Comparison of ENCODE assay signal across 18 cellular contexts in the genomic region with DNA sequence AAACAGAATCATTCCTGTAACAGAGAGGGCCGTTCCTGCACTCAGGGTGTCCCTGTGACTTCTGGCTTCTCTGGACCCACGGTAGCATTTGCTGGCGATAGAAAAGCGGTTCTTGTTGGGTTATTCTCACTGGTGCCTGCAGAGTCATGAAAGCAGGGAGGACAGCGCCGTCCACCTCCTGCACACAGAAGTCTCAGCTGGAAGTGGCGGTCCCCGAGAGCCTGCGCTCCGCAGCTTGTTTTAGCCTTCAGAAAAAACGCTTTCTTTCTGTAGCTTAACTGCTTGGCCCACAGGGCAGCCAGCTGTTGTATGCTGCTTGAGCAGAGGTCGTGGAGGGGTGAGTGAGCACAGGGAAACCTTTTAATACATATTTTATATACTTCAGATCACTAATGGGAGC.
"Had no signal": no experiment of that assay in that cellular context is flagged by ENCODE, and none has a peak within 500 bp of the region (broad histone marks: within the 10 kb centered on the region; RNA-seq: fewer than 3 reads in every experiment).

No MANE protein-coding gene starts in this region.

- H3K27me3 Mint-ChIP-seq: activated naive CD8-positive, alpha-beta T cell treated with anti-CD3 and anti-CD28 coated beads, Interleukin-2, amount 50 U/mL, for 24 hours; stimulated activated naive CD8-positive, alpha-beta T cell treated with anti-CD3 and anti-CD28 coated beads, Interleukin-15, Interleukin-2, amounts not matched to agents 100 ng/mL and 50 ng/mL, for 24 hours had no signal

- DNase-seq: activated naive CD4-positive, alpha-beta T cell treated with anti-CD3 and anti-CD28 coated beads for 36 hours; activated naive CD8-positive, alpha-beta T cell treated with anti-CD3 and anti-CD28 coated beads, Interleukin-2, amount 50 U/mL, for 24 hours; aorta; dorsolateral prefrontal cortex; esophagus squamous epithelium; foreskin fibroblast; left ventricle myocardium superior; mesendoderm; small intestine; stimulated activated CD4-positive, alpha-beta T cell treated with anti-CD3 and anti-CD28 coated beads, Interleukin-4, amount 100 ng/mL, for 4 hours; stimulated activated CD8-positive, alpha-beta memory T cell treated with anti-CD3 and anti-CD28 coated beads, Interleukin-4, amount 100 ng/mL, for 48 hours; SW 1271; trophoblast cell had no signal

- H3K27me3 ChIP-seq: dorsolateral prefrontal cortex, esophagus squamous epithelium, neutrophil, suprapubic skin had no signal

- H3K4me1 Mint-ChIP-seq: activated naive CD8-positive, alpha-beta T cell treated with anti-CD3 and anti-CD28 coated beads, Interleukin-2, amount 50 U/mL, for 24 hours had no signal

- H3K36me3 ChIP-seq: esophagus squamous epithelium, neutrophil, suprapubic skin had no signal

- H3K9me3 ChIP-seq: esophagus squamous epithelium, neutrophil, suprapubic skin had no signal

- H3K9ac ChIP-seq: parathyroid adenoma had no signal

- H3K4me1 ChIP-seq: esophagus squamous epithelium, parathyroid adenoma, suprapubic skin had no signal

- H3K27ac ChIP-seq: dorsolateral prefrontal cortex, esophagus squamous epithelium, neutrophil, parathyroid adenoma, suprapubic skin had no signal

- H3K4me3 Mint-ChIP-seq: activated naive CD4-positive, alpha-beta T cell treated with anti-CD3 and anti-CD28 coated beads for 36 hours; activated naive CD8-positive, alpha-beta T cell treated with anti-CD3 and anti-CD28 coated beads, Interleukin-2, amount 50 U/mL, for 24 hours; stimulated activated naive CD8-positive, alpha-beta T cell treated with anti-CD3 and anti-CD28 coated beads, Interleukin-15, Interleukin-2, amounts not matched to agents 100 ng/mL and 50 ng/mL, for 24 hours had no signal

- H3K4me3 ChIP-seq: dorsolateral prefrontal cortex, esophagus squamous epithelium, suprapubic skin had no signal

- H2AFZ ChIP-seq: parathyroid adenoma had no signal

- H3K27ac Mint-ChIP-seq: activated naive CD4-positive, alpha-beta T cell treated with anti-CD3 and anti-CD28 coated beads for 36 hours; activated naive CD8-positive, alpha-beta T cell treated with anti-CD3 and anti-CD28 coated beads, Interleukin-2, amount 50 U/mL, for 24 hours; activated T-helper 2 cell treated with anti-CD3 and anti-CD28 coated beads, Interferon-gamma antibody, Interleukin-2, Interleukin-4, amounts not matched to agents 10 μg/mL and 5 μg/mL and 100 μg/mL, durations not matched to agents 14 hours and 24 hours and 36 hours; stimulated activated naive CD8-positive, alpha-beta T cell treated with anti-CD3 and anti-CD28 coated beads, Interleukin-15, Interleukin-2, amounts not matched to agents 100 ng/mL and 50 ng/mL, for 24 hours had no signal
